In genomic region chr1:19209990-19210771, GRCh38 we compare ENCODE assay signal across 1 cellular context.
TF ChIP-seq lines count a peak whose summit lies in the region.

TSS of gene UBR4 (minus strand) at chr1:19210266. CDS start at chr1:19210248, 18 bp downstream.

TF ChIP-seq in K562, 482 proteins besides CTCF, POLR2A, EP300 and RAD21 (continued from another document and continues in another):
- TF ChIP-seq CREB3L1 (IDR thresholded peaks at IDR 0.05; ENCODE audit: borderline replicate concordance, low read depth) (no peak), NKRF (IDR thresholded peaks at IDR 0.05; ENCODE audit: borderline replicate concordance) (peak; percentile 77), ERF (CRISPR knock-in tag; IDR thresholded peaks at IDR 0.05) (peak; percentile 50; the same call in 1 of the 2 replicates), ZNF507 (tag; conservative IDR thresholded peaks at IDR 0.05) (no peak), HMG20A (CRISPR knock-in tag; conservative IDR thresholded peaks at IDR 0.05) (0 out of 2 replicates have a peak, but pooled peaks have one; percentile 27), FOXM1 (IDR thresholded peaks at IDR 0.05; ENCODE audit: low read depth) (no peak; the same call in 1 of the 2 replicates), FOXM1 (CRISPR knock-in tag; IDR thresholded peaks at IDR 0.05; ENCODE audit: low read depth) (peak; percentile 86; the same call in 1 of the 2 replicates), ZNF280B (CRISPR knock-in tag; IDR thresholded peaks at IDR 0.05) (no peak), RBM17 (IDR thresholded peaks at IDR 0.05; ENCODE audit: borderline replicate concordance, low read depth, low read length) (no peak), ATF4 (CRISPR knock-in tag; IDR thresholded peaks at IDR 0.05) (peak; percentile 94), ZNF121 (CRISPR knock-in tag; conservative IDR thresholded peaks at IDR 0.05) (no peak), HNRNPUL1 (IDR thresholded peaks at IDR 0.05; ENCODE audit: low read length) (no peak), BRD9 (IDR thresholded peaks at IDR 0.05; ENCODE audit: low read depth, partially characterized antibody) (no peak), SREBF2 (CRISPR knock-in tag; IDR thresholded peaks at IDR 0.05) (no peak), MTA2 (IDR thresholded peaks at IDR 0.05; ENCODE audit: low read depth) (no peak), ZNF668 (CRISPR knock-in tag; IDR thresholded peaks at IDR 0.05) (0 out of 2 replicates have a peak, but pooled peaks have one; percentile 9), GTF2E2 (tag; IDR thresholded peaks at IDR 0.05) (peak; percentile 87; the same call in 1 of the 2 replicates), ZNF449 (CRISPR knock-in tag; IDR thresholded peaks at IDR 0.05) (no peak), NFRKB (IDR thresholded peaks at IDR 0.05; ENCODE audit: low read depth) (peak; percentile 87), RHOXF2B (CRISPR knock-in tag; conservative IDR thresholded peaks at IDR 0.05) (no peak), NR1H2 (CRISPR knock-in tag; IDR thresholded peaks at IDR 0.05) (no peak), MTA3 (IDR thresholded peaks at IDR 0.05; ENCODE audit: borderline replicate concordance) (peak; percentile 95), NCOA4 (IDR thresholded peaks at IDR 0.05; ENCODE audit: partially characterized antibody) (no peak), ID3 (CRISPR knock-in tag; IDR thresholded peaks at IDR 0.05) (no peak), ID3 (tag; IDR thresholded peaks at IDR 0.05) (peak; percentile 64), ZNF232 (CRISPR knock-in tag; IDR thresholded peaks at IDR 0.05) (peak; percentile 60; the same call in 1 of the 2 replicates), ZNF431 (CRISPR knock-in tag; IDR thresholded peaks at IDR 0.05) (peak; percentile 82; the same call in 1 of the 2 replicates), BDP1 (IDR thresholded peaks at IDR 0.05; ENCODE audit: insufficient read depth, insufficient read length) (no peak), ETV5 (CRISPR knock-in tag; IDR thresholded peaks at IDR 0.05; ENCODE audit: low read depth) (peak; percentile 97), ZBTB2 (IDR thresholded peaks at IDR 0.05) (peak; percentile 94), U2AF1 (optimal IDR thresholded peaks at IDR 0.05; ENCODE audit: low read depth, low read length) (peak; percentile 97), PML (IDR thresholded peaks at IDR 0.05; ENCODE audit: low read length) (no peak), KLF16 (IDR thresholded peaks at IDR 0.05) (no peak), ZNF830 (CRISPR knock-in tag; IDR thresholded peaks at IDR 0.05) (no peak), FOXA1 (IDR thresholded peaks at IDR 0.05; ENCODE audit: borderline replicate concordance) (no peak), PHB2 (IDR thresholded peaks at IDR 0.05; ENCODE audit: low read depth) (no peak), ARID3A (IDR thresholded peaks at IDR 0.05; ENCODE audit: borderline replicate concordance, low read depth, low read length) (no peak), GATAD2A (IDR thresholded peaks at IDR 0.05) (peak; percentile 83; the same call in 1 of the 2 replicates), ARID4B (CRISPR knock-in tag; IDR thresholded peaks at IDR 0.05) (peak; percentile 85; the same call in 1 of the 2 replicates), NCOA1 (IDR thresholded peaks at IDR 0.05; ENCODE audit: low read depth) (0 out of 2 replicates have a peak, but pooled peaks have one; percentile 15), HMGXB4 (CRISPR knock-in tag; IDR thresholded peaks at IDR 0.05) (peak; percentile 83; the same call in 1 of the 2 replicates), KDM4B (IDR thresholded peaks at IDR 0.05; ENCODE audit: borderline replicate concordance in 2 of 2, low read depth in 1 of 2) (peak in 1 of 2 experiments; percentile 69; a peak in 1 of 4 replicates), POLR2H (tag; IDR thresholded peaks at IDR 0.05; ENCODE audit: low read depth) (peak; percentile 91), CREB1 (IDR thresholded peaks at IDR 0.05) (peak; percentile 100), CREB1 (CRISPR knock-in tag; IDR thresholded peaks at IDR 0.05) (peak; percentile 100), ELF1 (tag; IDR thresholded peaks at IDR 0.05) (peak; percentile 78), ZNF644 (tag; IDR thresholded peaks at IDR 0.05; ENCODE audit: low read depth) (no peak), POU5F1 (IDR thresholded peaks at IDR 0.05; ENCODE audit: borderline replicate concordance, low read depth, low read length, partially characterized antibody) (no peak), CBFA2T2 (conservative IDR thresholded peaks at IDR 0.05) (no peak)
